19 cellular contexts compared by ENCODE assay signal in the genomic region with DNA sequence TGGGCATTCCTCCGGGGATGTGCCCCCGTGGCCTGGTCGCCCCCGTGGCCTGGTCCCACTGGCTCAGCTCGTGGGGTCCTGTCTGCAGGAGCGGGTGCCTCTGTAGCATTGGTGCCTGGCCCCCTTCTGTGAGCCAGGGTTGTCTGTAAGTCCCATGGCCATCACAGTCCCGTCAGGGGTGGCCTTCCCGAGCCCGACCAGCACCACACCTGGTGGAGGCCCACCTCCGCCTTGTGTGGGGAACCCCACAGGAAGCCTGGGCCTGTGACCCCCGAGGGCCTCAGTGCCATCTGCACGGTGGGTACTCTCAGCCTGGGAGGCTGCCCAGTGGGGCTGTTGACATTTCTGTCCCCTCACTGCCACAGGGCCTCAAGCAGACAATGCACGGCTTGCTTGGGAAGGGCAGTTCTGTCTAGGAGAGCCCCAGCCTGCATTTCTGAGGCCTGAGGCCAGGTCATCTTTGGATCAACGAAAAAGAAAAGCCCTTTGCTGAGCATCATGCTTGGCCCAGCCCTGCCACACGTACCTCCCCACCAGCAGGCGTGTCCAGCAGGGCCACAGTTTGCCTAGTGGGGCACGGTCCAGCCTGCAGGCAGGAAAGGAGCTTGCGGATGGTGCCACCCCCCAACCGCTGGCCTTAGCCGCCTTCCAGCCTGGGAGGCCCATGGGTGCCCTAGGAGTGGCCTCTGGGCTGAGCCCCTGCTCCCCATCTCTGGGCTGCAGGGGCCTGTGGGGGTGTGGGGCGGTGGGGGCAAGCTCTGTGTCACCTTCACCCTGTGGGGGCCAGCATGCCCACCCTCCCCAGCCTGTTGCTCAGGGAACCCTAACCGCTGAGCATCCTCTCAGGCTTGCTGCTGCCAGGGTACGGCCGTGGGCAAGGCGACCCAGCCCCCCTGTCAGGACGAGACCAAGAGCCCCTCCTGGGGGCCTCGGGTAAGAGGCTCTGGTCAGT. TPM values are rescaled to one million over a fixed set of nuclear protein-coding genes. Genes with fewer than 3 reads are reported as not detected.
"Had no signal": no experiment of that assay in that cellular context is flagged by ENCODE, and none has a peak within 500 bp of the region (broad histone marks: within the 10 kb centered on the region; RNA-seq: fewer than 3 reads in every experiment).

No MANE protein-coding gene starts in this region.

- FAIRE-seq: astrocyte, keratinocyte, small intestine had no signal

- ATAC-seq: gastroesophageal sphincter had no signal

- H3K27ac Mint-ChIP-seq: activated CD4-positive, alpha-beta T cell treated with anti-CD3 and anti-CD28 coated beads, Interleukin-2, amount 10 ng/mL, durations not matched to agents 7 days and 5 days; activated T-helper 1 cell treated with anti-CD3 and anti-CD28 coated beads, Interleukin-12 subunit alpha, Interleukin-12 subunit beta, Interleukin-2, Interleukin-4 antibody, amounts not matched to agents 30 ng/mL and 10 ng/mL and 1 ng/mL, durations not matched to agents 14 hours and 24 hours and 36 hours; stimulated activated naive CD8-positive, alpha-beta T cell treated with anti-CD3 and anti-CD28 coated beads, Interleukin-15, Interleukin-2, amounts not matched to agents 100 ng/mL and 50 ng/mL, for 24 hours; T-helper 2 cell treated with Interferon-gamma antibody and Interleukin-4, amounts not matched to agents 5 μg/mL and 100 μg/mL, for 36 hours had no signal

- H3K4me1 Mint-ChIP-seq: activated CD4-positive, alpha-beta T cell treated with anti-CD3 and anti-CD28 coated beads, Interleukin-2, amount 10 ng/mL, durations not matched to agents 7 days and 5 days had no signal

- H3K4me3 Mint-ChIP-seq: activated CD4-positive, alpha-beta T cell treated with anti-CD3 and anti-CD28 coated beads, Interleukin-2, amount 10 ng/mL, durations not matched to agents 7 days and 5 days; activated T-helper 1 cell treated with anti-CD3 and anti-CD28 coated beads, Interleukin-12 subunit alpha, Interleukin-12 subunit beta, Interleukin-2, Interleukin-4 antibody, amounts not matched to agents 30 ng/mL and 10 ng/mL and 1 ng/mL, durations not matched to agents 14 hours and 24 hours and 36 hours; stimulated activated naive CD8-positive, alpha-beta T cell treated with anti-CD3 and anti-CD28 coated beads, Interleukin-15, Interleukin-2, amounts not matched to agents 100 ng/mL and 50 ng/mL, for 24 hours; T-helper 2 cell treated with Interferon-gamma antibody and Interleukin-4, amounts not matched to agents 5 μg/mL and 100 μg/mL, for 36 hours had no signal

- H3K4me3 ChIP-seq: dorsolateral prefrontal cortex, gastroesophageal sphincter, suprapubic skin had no signal

- DNase-seq: activated CD4-positive, alpha-beta T cell treated with anti-CD3 and anti-CD28 coated beads, Interleukin-2, amount 10 ng/mL, durations not matched to agents 7 days and 5 days; activated CD8-positive, alpha-beta memory T cell treated with anti-CD3 and anti-CD28 coated beads for 24 hours; erythroblast; small intestine; trophoblast cell had no signal

- H3K9me3 Mint-ChIP-seq: activated CD4-positive, alpha-beta T cell treated with anti-CD3 and anti-CD28 coated beads, Interleukin-2, amount 10 ng/mL, durations not matched to agents 7 days and 5 days; neural crest cell had no signal

- H3K27ac ChIP-seq: gastroesophageal sphincter, parathyroid adenoma, suprapubic skin had no signal

- H3K27me3 Mint-ChIP-seq: activated CD4-positive, alpha-beta T cell treated with anti-CD3 and anti-CD28 coated beads, Interleukin-2, amount 10 ng/mL, durations not matched to agents 7 days and 5 days; stimulated activated naive CD8-positive, alpha-beta T cell treated with anti-CD3 and anti-CD28 coated beads, Interleukin-15, Interleukin-2, amounts not matched to agents 100 ng/mL and 50 ng/mL, for 24 hours had no signal

- H3K9ac ChIP-seq: parathyroid adenoma had no signal

- H3K4me1 ChIP-seq: gastroesophageal sphincter, parathyroid adenoma, suprapubic skin had no signal

- H3K27me3 ChIP-seq: dorsolateral prefrontal cortex, gastroesophageal sphincter, suprapubic skin had no signal

RNA-seq across cellular contexts. Expression of a gene that starts 23.2 kb away (rescaled TPM):
- total RNA-seq: activated CD4-positive, alpha-beta T cell treated with anti-CD3 and anti-CD28 coated beads, Interleukin-2, amount 10 ng/mL, durations not matched to agents 7 days and 5 days; activated T-helper 1 cell treated with anti-CD3 and anti-CD28 coated beads, Interleukin-12 subunit alpha, Interleukin-12 subunit beta, Interleukin-2, Interleukin-4 antibody, amounts not matched to agents 30 ng/mL and 10 ng/mL and 1 ng/mL, durations not matched to agents 14 hours and 24 hours and 36 hours; astrocyte; dorsolateral prefrontal cortex; gastroesophageal sphincter; liver; mesenteric fat pad; neural crest cell; renal cortical epithelial cell; SK-MEL-5; suprapubic skin had no signal
- polyA plus RNA-seq: keratinocyte, liver, small intestine had no signal
